1 cellular context compared by ENCODE assay signal in the genomic region with DNA sequence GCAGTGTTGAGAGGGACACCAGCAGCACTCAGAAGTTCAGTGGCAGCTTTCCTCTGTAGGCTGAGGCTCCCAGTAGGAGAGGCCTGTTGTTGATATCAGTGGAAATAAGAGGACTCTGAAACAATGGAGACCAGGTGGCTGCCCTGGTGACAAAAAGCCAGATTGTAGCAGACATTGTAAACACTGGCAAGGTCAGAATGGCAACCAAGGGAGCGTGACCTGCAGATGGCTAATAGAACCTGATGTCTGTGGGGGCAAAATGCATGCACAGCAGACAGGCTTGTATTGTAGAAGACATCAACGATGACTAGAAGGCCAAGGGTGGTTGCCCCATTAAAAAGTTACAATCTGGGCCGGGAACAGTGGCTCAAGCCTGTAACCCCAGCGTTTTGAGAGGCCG.
TF ChIP-seq lines count a peak whose summit lies in the region.

No MANE protein-coding gene starts in this region.

TF ChIP-seq in HepG2, 621 proteins besides CTCF, POLR2A, EP300 and RAD21 (continued from another document and continues in another):
- TF ChIP-seq DZIP1 (CRISPR knock-in tag; IDR thresholded peaks at IDR 0.05) (no peak), ZNF354B (CRISPR knock-in tag; IDR thresholded peaks at IDR 0.05) (no peak), MTA3 (CRISPR knock-in tag; IDR thresholded peaks at IDR 0.05) (no peak), FOXO1 (CRISPR knock-in tag; IDR thresholded peaks at IDR 0.05) (peak; percentile 54; the same call in 1 of the 2 replicates), ARNTL (CRISPR knock-in tag; IDR thresholded peaks at IDR 0.05) (0 out of 2 replicates have a peak, but pooled peaks have one; percentile 57), STAG1 (CRISPR knock-in tag; IDR thresholded peaks at IDR 0.05) (0 out of 2 replicates have a peak, but pooled peaks have one; percentile 10), FOXP4 (CRISPR knock-in tag; IDR thresholded peaks at IDR 0.05) (peak; percentile 71), ZNF292 (CRISPR knock-in tag; IDR thresholded peaks at IDR 0.05; ENCODE audit: borderline replicate concordance, low read depth) (peak; percentile 20; the same call in 1 of the 2 replicates), ZNF780A (CRISPR knock-in tag; IDR thresholded peaks at IDR 0.05) (no peak), HNF4A (CRISPR knock-in tag; IDR thresholded peaks at IDR 0.05) (peak; percentile 53), HNRNPK (IDR thresholded peaks at IDR 0.05; ENCODE audit: low read depth, low read length, poor library complexity, severe bottlenecking) (no peak), KAT8 (CRISPR knock-in tag; IDR thresholded peaks at IDR 0.05) (no peak), ZFAT (CRISPR knock-in tag; conservative IDR thresholded peaks at IDR 0.05) (no peak), ZNF275 (CRISPR knock-in tag; IDR thresholded peaks at IDR 0.05; ENCODE audit: borderline replicate concordance) (no peak), ZGPAT (CRISPR knock-in tag; IDR thresholded peaks at IDR 0.05) (no peak), ZNF101 (CRISPR knock-in tag; IDR thresholded peaks at IDR 0.05; ENCODE audit: borderline replicate concordance, low read depth) (no peak), ISX (CRISPR knock-in tag; conservative IDR thresholded peaks at IDR 0.05) (no peak), CEBPZ (IDR thresholded peaks at IDR 0.05; ENCODE audit: low read length) (no peak), ZNF713 (CRISPR knock-in tag; IDR thresholded peaks at IDR 0.05) (no peak), FOSL2 (CRISPR knock-in tag; IDR thresholded peaks at IDR 0.05) (peak; percentile 37; the same call in 1 of the 2 replicates), SAP130 (CRISPR knock-in tag; IDR thresholded peaks at IDR 0.05; ENCODE audit: low read depth) (peak; percentile 62; the same call in 1 of the 2 replicates)
- TF ChIP-seq, protein P1, sequence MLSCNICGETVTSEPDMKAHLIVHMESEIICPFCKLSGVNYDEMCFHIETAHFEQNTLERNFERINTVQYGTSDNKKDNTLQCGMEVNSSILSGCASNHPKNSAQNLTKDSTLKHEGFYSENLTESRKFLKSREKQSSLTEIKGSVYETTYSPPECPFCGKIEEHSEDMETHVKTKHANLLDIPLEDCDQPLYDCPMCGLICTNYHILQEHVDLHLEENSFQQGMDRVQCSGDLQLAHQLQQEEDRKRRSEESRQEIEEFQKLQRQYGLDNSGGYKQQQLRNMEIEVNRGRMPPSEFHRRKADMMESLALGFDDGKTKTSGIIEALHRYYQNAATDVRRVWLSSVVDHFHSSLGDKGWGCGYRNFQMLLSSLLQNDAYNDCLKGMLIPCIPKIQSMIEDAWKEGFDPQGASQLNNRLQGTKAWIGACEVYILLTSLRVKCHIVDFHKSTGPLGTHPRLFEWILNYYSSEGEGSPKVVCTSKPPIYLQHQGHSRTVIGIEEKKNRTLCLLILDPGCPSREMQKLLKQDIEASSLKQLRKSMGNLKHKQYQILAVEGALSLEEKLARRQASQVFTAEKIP (CRISPR knock-in tag; IDR thresholded peaks at IDR 0.05; ENCODE audit: borderline replicate concordance): no peak
- TF ChIP-seq, protein P2, sequence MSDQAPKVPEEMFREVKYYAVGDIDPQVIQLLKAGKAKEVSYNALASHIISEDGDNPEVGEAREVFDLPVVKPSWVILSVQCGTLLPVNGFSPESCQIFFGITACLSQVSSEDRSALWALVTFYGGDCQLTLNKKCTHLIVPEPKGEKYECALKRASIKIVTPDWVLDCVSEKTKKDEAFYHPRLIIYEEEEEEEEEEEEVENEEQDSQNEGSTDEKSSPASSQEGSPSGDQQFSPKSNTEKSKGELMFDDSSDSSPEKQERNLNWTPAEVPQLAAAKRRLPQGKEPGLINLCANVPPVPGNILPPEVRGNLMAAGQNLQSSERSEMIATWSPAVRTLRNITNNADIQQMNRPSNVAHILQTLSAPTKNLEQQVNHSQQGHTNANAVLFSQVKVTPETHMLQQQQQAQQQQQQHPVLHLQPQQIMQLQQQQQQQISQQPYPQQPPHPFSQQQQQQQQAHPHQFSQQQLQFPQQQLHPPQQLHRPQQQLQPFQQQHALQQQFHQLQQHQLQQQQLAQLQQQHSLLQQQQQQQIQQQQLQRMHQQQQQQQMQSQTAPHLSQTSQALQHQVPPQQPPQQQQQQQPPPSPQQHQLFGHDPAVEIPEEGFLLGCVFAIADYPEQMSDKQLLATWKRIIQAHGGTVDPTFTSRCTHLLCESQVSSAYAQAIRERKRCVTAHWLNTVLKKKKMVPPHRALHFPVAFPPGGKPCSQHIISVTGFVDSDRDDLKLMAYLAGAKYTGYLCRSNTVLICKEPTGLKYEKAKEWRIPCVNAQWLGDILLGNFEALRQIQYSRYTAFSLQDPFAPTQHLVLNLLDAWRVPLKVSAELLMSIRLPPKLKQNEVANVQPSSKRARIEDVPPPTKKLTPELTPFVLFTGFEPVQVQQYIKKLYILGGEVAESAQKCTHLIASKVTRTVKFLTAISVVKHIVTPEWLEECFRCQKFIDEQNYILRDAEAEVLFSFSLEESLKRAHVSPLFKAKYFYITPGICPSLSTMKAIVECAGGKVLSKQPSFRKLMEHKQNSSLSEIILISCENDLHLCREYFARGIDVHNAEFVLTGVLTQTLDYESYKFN (CRISPR knock-in tag; conservative IDR thresholded peaks at IDR 0.05): peak; percentile 56
- TF ChIP-seq, protein P3, sequence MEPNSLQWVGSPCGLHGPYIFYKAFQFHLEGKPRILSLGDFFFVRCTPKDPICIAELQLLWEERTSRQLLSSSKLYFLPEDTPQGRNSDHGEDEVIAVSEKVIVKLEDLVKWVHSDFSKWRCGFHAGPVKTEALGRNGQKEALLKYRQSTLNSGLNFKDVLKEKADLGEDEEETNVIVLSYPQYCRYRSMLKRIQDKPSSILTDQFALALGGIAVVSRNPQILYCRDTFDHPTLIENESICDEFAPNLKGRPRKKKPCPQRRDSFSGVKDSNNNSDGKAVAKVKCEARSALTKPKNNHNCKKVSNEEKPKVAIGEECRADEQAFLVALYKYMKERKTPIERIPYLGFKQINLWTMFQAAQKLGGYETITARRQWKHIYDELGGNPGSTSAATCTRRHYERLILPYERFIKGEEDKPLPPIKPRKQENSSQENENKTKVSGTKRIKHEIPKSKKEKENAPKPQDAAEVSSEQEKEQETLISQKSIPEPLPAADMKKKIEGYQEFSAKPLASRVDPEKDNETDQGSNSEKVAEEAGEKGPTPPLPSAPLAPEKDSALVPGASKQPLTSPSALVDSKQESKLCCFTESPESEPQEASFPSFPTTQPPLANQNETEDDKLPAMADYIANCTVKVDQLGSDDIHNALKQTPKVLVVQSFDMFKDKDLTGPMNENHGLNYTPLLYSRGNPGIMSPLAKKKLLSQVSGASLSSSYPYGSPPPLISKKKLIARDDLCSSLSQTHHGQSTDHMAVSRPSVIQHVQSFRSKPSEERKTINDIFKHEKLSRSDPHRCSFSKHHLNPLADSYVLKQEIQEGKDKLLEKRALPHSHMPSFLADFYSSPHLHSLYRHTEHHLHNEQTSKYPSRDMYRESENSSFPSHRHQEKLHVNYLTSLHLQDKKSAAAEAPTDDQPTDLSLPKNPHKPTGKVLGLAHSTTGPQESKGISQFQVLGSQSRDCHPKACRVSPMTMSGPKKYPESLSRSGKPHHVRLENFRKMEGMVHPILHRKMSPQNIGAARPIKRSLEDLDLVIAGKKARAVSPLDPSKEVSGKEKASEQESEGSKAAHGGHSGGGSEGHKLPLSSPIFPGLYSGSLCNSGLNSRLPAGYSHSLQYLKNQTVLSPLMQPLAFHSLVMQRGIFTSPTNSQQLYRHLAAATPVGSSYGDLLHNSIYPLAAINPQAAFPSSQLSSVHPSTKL (CRISPR knock-in tag; IDR thresholded peaks at IDR 0.05): peak; percentile 81
